Comparison of ENCODE assay signal across 18 cellular contexts in the genomic region with DNA sequence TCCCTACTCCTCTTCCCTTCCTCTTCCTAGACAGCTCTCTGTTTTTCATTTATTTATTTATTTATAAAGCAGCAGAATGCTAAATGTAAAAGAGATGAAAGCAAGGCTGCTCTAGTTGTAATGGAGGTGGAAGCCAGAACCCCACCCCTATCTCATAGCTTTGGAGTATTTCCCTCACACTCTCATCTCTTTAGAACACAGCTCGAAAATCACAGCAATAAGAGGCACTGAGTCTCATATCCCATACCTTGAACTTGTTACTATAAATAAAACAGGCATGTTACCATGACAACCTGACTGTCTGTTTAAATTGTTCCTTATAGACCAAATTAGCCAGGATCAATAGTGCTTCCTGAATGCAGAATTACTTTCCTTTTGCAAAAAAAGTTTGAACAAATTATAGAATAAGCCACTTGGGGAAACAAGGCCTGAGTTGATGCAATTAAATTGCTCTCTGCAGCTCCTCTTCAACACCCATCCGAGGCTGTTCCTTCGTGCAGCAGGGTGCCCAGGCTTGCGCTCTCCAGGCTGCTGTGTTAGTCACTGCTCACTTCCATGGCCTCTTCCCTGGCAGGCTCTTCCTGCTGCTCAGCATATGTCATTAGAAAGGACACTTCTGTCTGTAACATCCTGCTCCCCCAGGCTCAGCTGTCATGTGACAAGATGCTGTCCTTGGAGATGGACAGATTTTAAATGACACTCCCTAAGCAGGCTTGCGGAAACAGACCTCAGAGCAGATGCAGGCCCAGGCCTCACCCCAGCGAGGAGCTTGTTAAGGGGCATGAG.
A peak's percentile ranks its signal among the peaks of the same experiment; 100 is the strongest.
DNase-seq lines count a peak whose midpoint lies in the region.
"Had no signal": no experiment of that assay in that cellular context is flagged by ENCODE, and none has a peak within 500 bp of the region (broad histone marks: within the 10 kb centered on the region; RNA-seq: fewer than 3 reads in every experiment).

No MANE protein-coding gene starts in this region.

- intact Hi-C loops in head of caudate nucleus (cut with DNase I), result no loop called here

- DNase-seq in NCI-H345 (lab: John Stamatoyannopoulos, UW), result peak; percentile 11
- no peak for DNase-seq in NCI-H345 treated with DMSO at 0.1 percent for 48 hours (lab: John Stamatoyannopoulos, UW; ENCODE audit: unreplicated experiment)
- DNase-seq in NCI-H69 (lab: John Stamatoyannopoulos, UW), result peak; percentile 65
- peak in 23 of 42 donors; percentile 3 to 53 (median 19) for DNase-seq in head of caudate nucleus
- peak; percentile 50 for DNase-seq in retina
- DNase-seq in activated CD4-positive, CD25-positive, alpha-beta regulatory T cell treated with anti-CD3 and anti-CD28 coated beads, Interleukin-2, amount 50 U/mL, for 72 hours, result no peak
- DNase-seq in HK-2 (ENCODE audit: unreplicated experiment), result no peak
- no peak for DNase-seq in stimulated activated CD8-positive, alpha-beta memory T cell treated with anti-CD3 and anti-CD28 coated beads, Interleukin-4, amount 100 ng/mL, for 48 hours
- DNase-seq: activated CD4-positive, alpha-beta T cell treated with anti-CD3 and anti-CD28 coated beads, Interleukin-2, amount 50 U/mL, for 1 hour; activated naive CD8-positive, alpha-beta T cell treated with anti-CD3 and anti-CD28 coated beads, Interleukin-2, amount 10 ng/mL, durations not matched to agents 7 days and 5 days; AML-193; CD8-positive, alpha-beta memory T cell; erythroblast; foreskin fibroblast; GDM1; left lung; NCI-H2107; stimulated activated CD4-positive, alpha-beta T cell treated with anti-CD3 and anti-CD28 coated beads, Interleukin-15, amount 100 ng/mL, for 24 hours had no signal

Comparison
In these comparisons a context has a peak if more than half of its experiments do, and no peak if none do; other contexts are left out.
1. DNase-seq: peak in NCI-H345 (single experiment), NCI-H69 (single experiment), head of caudate nucleus (23 of 42) and retina (single experiment); none in NCI-H345 treated with DMSO at 0.1 percent for 48 hours (single experiment), activated CD4-positive, CD25-positive, alpha-beta regulatory T cell treated with anti-CD3 and anti-CD28 coated beads, Interleukin-2, amount 50 U/mL, for 72 hours (single experiment), HK-2 (single experiment) and stimulated activated CD8-positive, alpha-beta memory T cell treated with anti-CD3 and anti-CD28 coated beads, Interleukin-4, amount 100 ng/mL, for 48 hours (single experiment).